8 cellular contexts compared by ENCODE assay signal in the genomic region with DNA sequence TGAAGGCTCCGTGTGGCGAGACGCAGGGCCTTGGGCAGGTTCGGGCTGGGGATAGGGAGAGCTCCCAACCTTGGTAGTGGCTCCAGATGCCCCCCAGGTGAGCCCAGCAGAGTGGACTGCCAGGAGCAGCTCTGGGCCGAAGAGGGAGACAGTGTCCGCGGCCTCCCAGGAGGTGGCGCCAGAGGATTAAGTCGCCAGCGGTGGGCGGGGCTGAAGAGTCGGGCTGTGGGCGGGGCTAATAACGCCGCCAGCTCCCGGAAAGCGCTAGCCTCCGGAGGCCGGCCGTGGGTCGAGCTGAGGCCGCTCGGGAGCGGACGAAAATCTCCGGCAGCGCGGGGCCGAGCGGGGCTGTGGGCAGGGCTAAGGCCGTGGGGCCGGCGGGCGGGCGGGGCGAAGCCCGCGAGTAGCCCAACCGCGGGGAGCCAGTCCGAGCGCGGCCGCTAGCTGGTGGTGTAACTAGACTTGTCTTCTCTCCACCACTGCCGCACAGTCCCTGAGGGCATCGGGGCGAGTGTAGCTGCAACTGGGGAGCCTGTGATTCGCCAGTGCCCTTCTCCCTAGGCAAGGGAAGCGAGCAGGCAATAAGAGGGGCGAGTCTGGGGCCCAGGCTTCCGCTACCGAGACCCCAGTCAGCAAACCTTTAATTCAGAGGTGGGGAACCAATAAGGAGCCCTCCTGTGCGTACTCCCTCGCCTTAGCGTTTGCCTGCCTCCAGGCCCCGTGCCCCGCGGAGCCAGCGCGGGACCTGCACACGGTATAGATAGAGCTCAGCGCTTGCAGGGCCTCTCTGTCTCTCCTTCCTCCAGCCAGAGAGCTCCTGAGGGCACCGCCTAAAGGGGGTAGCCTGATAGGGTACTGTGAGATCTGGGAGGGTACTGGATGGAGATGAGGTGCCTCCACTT. TPM values are rescaled to one million over a fixed set of nuclear protein-coding genes. Genes with fewer than 3 reads are reported as not detected.
DNase-seq lines count a peak whose midpoint lies in the region; ATAC-seq, FAIRE-seq and TF ChIP-seq lines count a peak whose summit lies in the region.

No MANE protein-coding gene starts in this region.

- peaks cover 0 to 6% of the 10 kb centered on the region in 2 donors for H3K4me1 Mint-ChIP-seq in immature natural killer cell

- peak overlapping the region; percentile 31 to 79 (median 62) for H3K27ac Mint-ChIP-seq in immature natural killer cell

- H3K27me3 ChIP-seq in bronchial epithelial cell (ENCODE audit: control insufficient read depth, insufficient read depth, low read length), result no peaks in the 10 kb centered on the region

- H3K4me3 ChIP-seq in AG09309 (ENCODE audit: control insufficient read depth, low read depth, low read length), result peak overlapping the region; percentile 52
- peak overlapping the region; percentile 56 for H3K4me3 ChIP-seq in WI38 (ENCODE audit: low read depth, low read length)
- H3K4me3 ChIP-seq in bronchial epithelial cell (ENCODE audit: low read depth, low read length), result peak overlapping the region; percentile 43

- H3K9me3 Mint-ChIP-seq in immature natural killer cell, result no peaks in the 10 kb centered on the region

- no peak for FAIRE-seq in bronchial epithelial cell (lab: Jason Lieb, UNC)

- peak; percentile 90 for TF ChIP-seq CTCF in AG09309 (IDR thresholded peaks at IDR 0.05; ENCODE audit: control insufficient read depth, insufficient read depth, low read depth, low read length, missing control alignments)
- TF ChIP-seq CTCF in WI38 (IDR thresholded peaks at IDR 0.05; ENCODE audit: low read depth, low read length), result peak; percentile 79
- TF ChIP-seq CTCF in bronchial epithelial cell (IDR thresholded peaks at IDR 0.05; ENCODE audit: insufficient read depth, low read length, severe bottlenecking), result peak; percentile 92

- H3K36me3 Mint-ChIP-seq in immature natural killer cell, result no peaks in the 10 kb centered on the region

- peak; percentile 66 for DNase-seq in AG09309 (ENCODE audit: low read depth)
- peak; percentile 94 for DNase-seq in NCI-H2227 (lab: John Stamatoyannopoulos, UW; ENCODE audit: unreplicated experiment)
- peak; percentile 75 for DNase-seq in bronchial epithelial cell (ENCODE audit: low read depth)
- DNase-seq in immature natural killer cell, result peak; percentile 89 to 91 (median 90)
- peak; percentile 79 for DNase-seq in smooth muscle cell of the brain vasculature (ENCODE audit: low read depth, low spot score)

- H3K36me3 ChIP-seq in bronchial epithelial cell (ENCODE audit: control insufficient read depth, insufficient read depth, low read length), result no peaks in the 10 kb centered on the region

- H3K27me3 Mint-ChIP-seq in immature natural killer cell (ENCODE audit: low read depth in 3 of 3), result peaks cover 2 to 4% (median 4%) of the 10 kb centered on the region in 3 donors

- peak overlapping the region; percentile 76 to 84 (median 83) for H3K4me3 Mint-ChIP-seq in immature natural killer cell

- ATAC-seq in GM18909 (IDR thresholded peaks at IDR 0.05; ENCODE audit: poor library complexity, unreplicated experiment) (peak; percentile 93), HG03159 (IDR thresholded peaks at IDR 0.05; ENCODE audit: unreplicated experiment) (peak; percentile 79)

RNA-seq across cellular contexts. Expression of a gene that starts 14.4 kb away (rescaled TPM):
- under 0.01 TPM in 1 of 2 replicates, not detected in the other for total RNA-seq in bronchial epithelial cell
- polyA plus RNA-seq in immature natural killer cell, result under 1 TPM in 1 of 3 donors, not detected in 2; 0.42 TPM

Comparison
In these comparisons a context has a peak if more than half of its experiments do, and no peak if none do; other contexts are left out.
1. Peak in every context shown above with its lines: DNase-seq, ATAC-seq and H3K4me3 ChIP-seq.